Comparison of ENCODE assay signal across 8 cellular contexts in the genomic region with DNA sequence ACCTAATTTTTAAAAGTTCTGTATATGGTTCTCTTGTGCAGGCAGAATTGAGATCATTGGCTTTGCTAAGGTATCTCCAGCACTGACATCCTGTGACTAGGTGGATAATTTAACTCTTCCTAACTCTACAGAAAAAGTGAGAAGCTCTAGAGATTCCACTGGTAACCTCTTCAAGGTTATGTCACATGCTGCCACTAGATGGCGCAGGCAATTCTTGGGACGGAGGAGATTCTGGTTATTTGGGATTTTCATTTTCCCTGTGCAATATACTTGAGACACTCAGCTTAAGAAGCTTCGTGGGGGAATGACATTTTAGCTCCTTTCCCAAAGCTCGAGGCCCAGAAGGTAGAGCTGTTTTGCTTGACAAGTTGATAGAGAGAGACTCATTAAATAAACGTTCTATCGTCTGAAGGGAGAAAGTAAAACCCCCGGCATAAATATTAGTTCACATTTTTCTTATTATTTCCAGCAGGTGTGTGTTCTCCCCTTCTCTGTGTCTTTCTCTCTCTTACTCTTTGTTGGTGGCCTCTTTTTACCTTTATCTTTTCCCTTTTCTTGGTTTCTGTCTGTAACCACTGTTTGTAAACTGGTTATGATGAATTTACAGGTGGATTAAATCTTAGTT. TPM values are rescaled to one million over a fixed set of nuclear protein-coding genes. Genes with fewer than 3 reads are reported as not detected.
DNase-seq lines count a peak whose midpoint lies in the region; ATAC-seq and TF ChIP-seq lines count a peak whose summit lies in the region.

No MANE protein-coding gene starts in this region.

- DNase-seq in SKM-1 treated with dmso at 0.1 percent for 144 hours (lab: John Stamatoyannopoulos, UW; ENCODE audit: unreplicated experiment) (peak; percentile 20), SKM-1 (lab: John Stamatoyannopoulos, UW; ENCODE audit: unreplicated experiment) (no peak), KG1 (lab: John Stamatoyannopoulos, UW) (peak; percentile 19), SHP77 treated with DMSO at 0.1 percent for 48 hours (lab: John Stamatoyannopoulos, UW) (peak; percentile 42), cerebellar cortex (ENCODE audit: low spot score) (peak; percentile 72), left lung (peak in 1 of 2 donors; percentile 34)
- peak; percentile 2 for DNase-seq in stimulated activated CD8-positive, alpha-beta memory T cell treated with anti-CD3 and anti-CD28 coated beads, Interleukin-12 subunit alpha, Interleukin-12 subunit beta, amount 100 ng/mL, for 24 hours (ENCODE audit: extremely low read depth)

- TF ChIP-seq CTCF in left lung (IDR thresholded peaks at IDR 0.05) = peak; percentile 74 to 75

- ATAC-seq in GM21717 (IDR thresholded peaks at IDR 0.05; ENCODE audit: unreplicated experiment) (peak; percentile 89), left lung (peak; percentile 97)

- H3K27me3 ChIP-seq in left lung = peaks cover 0 to 8% of the 10 kb centered on the region in 2 donors

- intact Hi-C loops in left lung (cut with DNase I) = no loop called here

- H3K36me3 ChIP-seq in left lung = no peaks in the 10 kb centered on the region

- H3K27ac ChIP-seq in left lung = no peak overlapping the region

- H3K4me3 ChIP-seq in left lung = no peak overlapping the region

- no peaks in the 10 kb centered on the region for H3K4me1 ChIP-seq in left lung

- peaks cover 0 to 2% of the 10 kb centered on the region in 2 donors for H3K9me3 ChIP-seq in left lung

RNA-seq across cellular contexts. Expression of gene LANCL1, which starts 26.6 kb away (rescaled TPM):
- total RNA-seq in left lung = 10 to 100 TPM; 27.5 to 42.4 TPM

RNA-seq across cellular contexts. Expression of gene CPS1, which starts 53.3 kb away (rescaled TPM):
- 1 to 10 TPM; 4.6 to 7.8 TPM for total RNA-seq in left lung
